1 cellular context compared by ENCODE assay signal in genomic region chrX:34521563-34521962, GRCh38.
TF ChIP-seq lines count a peak whose summit lies in the region.

No MANE protein-coding gene starts in this region.

TF ChIP-seq in Ishikawa, 13 proteins besides CTCF, POLR2A, EP300 and RAD21 (continued from another document):
- TF ChIP-seq USF1 (IDR thresholded peaks at IDR 0.05) (no peak), MAX (IDR thresholded peaks at IDR 0.05) (no peak)
